Comparison of ENCODE assay signal across 19 cellular contexts in genomic region chrX:57587607-57588006, GRCh38. TPM values are rescaled to one million over a fixed set of nuclear protein-coding genes. Genes with fewer than 3 reads are reported as not detected.
A peak's percentile ranks its signal among the peaks of the same experiment; 100 is the strongest.
DNase-seq lines count a peak whose midpoint lies in the region; ATAC-seq and TF ChIP-seq lines count a peak whose summit lies in the region.
"Had no signal": no experiment of that assay in that cellular context is flagged by ENCODE, and none has a peak within 500 bp of the region (broad histone marks: within the 10 kb centered on the region; RNA-seq: fewer than 3 reads in every experiment).

No MANE protein-coding gene starts in this region.

- no peaks in the 10 kb centered on the region for H3K9me3 ChIP-seq in sigmoid colon
- H3K9me3 ChIP-seq: pancreas, transverse colon had no signal

- peaks cover 0 to 9% (median 4%) of the 10 kb centered on the region in 4 donors for H3K4me1 ChIP-seq in sigmoid colon
- H3K4me1 ChIP-seq: pancreas had no signal

- DNase-seq in Kasumi-1 (lab: John Stamatoyannopoulos, UW), result peak; percentile 6 to 19
- DNase-seq in stimulated activated naive B cell treated with anti-CD40 and anti-IgM and Interleukin-4, amounts not matched to agents 10 μg/mL and 1 μg/mL and 100 μg/mL, for 72 hours, result no peak
- DNase-seq in sigmoid colon, result no peak
- DNase-seq: activated T-cell treated with anti-CD3 and anti-CD28 coated beads, Interleukin-2, amount 50 U/mL, for 4 hours; glutamatergic neuron; H7; left cardiac atrium; NCI-H774; pancreas; stimulated activated naive CD4-positive, alpha-beta T cell treated with Interleukin-2 at 50 U/mL for 16 hours; transverse colon had no signal

- H3K4me3 Mint-ChIP-seq in stimulated activated naive B cell treated with anti-CD40 and anti-IgM and Interleukin-4, amounts not matched to agents 10 μg/mL and 1 μg/mL and 100 μg/mL, for 72 hours, result no peak overlapping the region
- H3K4me3 Mint-ChIP-seq: activated naive CD4-positive, alpha-beta T cell treated with anti-CD3 and anti-CD28 coated beads, Interleukin-2, amount 50 U/mL, for 24 hours; activated T-cell treated with anti-CD3 and anti-CD28 coated beads, Interleukin-2, amount 50 U/mL, for 4 hours; naive thymus-derived CD8-positive, alpha-beta T cell had no signal

- H3K9me3 Mint-ChIP-seq in stimulated activated naive B cell treated with anti-CD40 and anti-IgM and Interleukin-4, amounts not matched to agents 10 μg/mL and 1 μg/mL and 100 μg/mL, for 72 hours, result no peaks in the 10 kb centered on the region
- H3K9me3 Mint-ChIP-seq: activated naive CD4-positive, alpha-beta T cell treated with anti-CD3 and anti-CD28 coated beads, Interleukin-2, amount 50 U/mL, for 24 hours; activated T-cell treated with anti-CD3 and anti-CD28 coated beads, Interleukin-2, amount 50 U/mL, for 4 hours had no signal

- no peak for TF ChIP-seq EP300 in sigmoid colon (IDR thresholded peaks at IDR 0.05)

- H3K27me3 Mint-ChIP-seq in stimulated activated naive B cell treated with anti-CD40 and anti-IgM and Interleukin-4, amounts not matched to agents 10 μg/mL and 1 μg/mL and 100 μg/mL, for 72 hours, result no peaks in the 10 kb centered on the region
- H3K27me3 Mint-ChIP-seq: activated naive CD4-positive, alpha-beta T cell treated with anti-CD3 and anti-CD28 coated beads, Interleukin-2, amount 50 U/mL, for 24 hours; naive thymus-derived CD8-positive, alpha-beta T cell had no signal

- no peak for TF ChIP-seq POLR2A in sigmoid colon (IDR thresholded peaks at IDR 0.05)

- no peak overlapping the region for H3K4me3 ChIP-seq in sigmoid colon
- H3K4me3 ChIP-seq: pancreas, transverse colon had no signal

- 75 to 83% methylated on average over 2 of the region's 2 CpGs for WGBS in sigmoid colon, 2 donors

- intact Hi-C loops in sigmoid colon (cut with DNase I), result loop anchor here (5.0 kb wide), 1 partner anchor 235 kb away; no protein-coding TSS in a partner anchor

- peak; percentile 32 for ATAC-seq in GM18511 (IDR thresholded peaks at IDR 0.05; ENCODE audit: unreplicated experiment)
- peak; percentile 33 for ATAC-seq in GM21786 (IDR thresholded peaks at IDR 0.05; ENCODE audit: unreplicated experiment)
- peak; percentile 20 to 21 for ATAC-seq in stimulated activated naive B cell treated with anti-CD40 and anti-IgM and Interleukin-4, amounts not matched to agents 10 μg/mL and 1 μg/mL and 100 μg/mL, for 72 hours (replicated peaks)
- no peak for ATAC-seq in GM21825 (IDR thresholded peaks at IDR 0.05; ENCODE audit: unreplicated experiment)
- no peak for ATAC-seq in HG03457 (IDR thresholded peaks at IDR 0.05; ENCODE audit: unreplicated experiment)
- ATAC-seq: activated T-cell treated with anti-CD3 and anti-CD28 coated beads, Interleukin-2, amount 50 U/mL, for 4 hours; left cardiac atrium; Panc1; pancreas; sciatic nerve had no signal

- no peaks in the 10 kb centered on the region for H3K36me3 Mint-ChIP-seq in stimulated activated naive B cell treated with anti-CD40 and anti-IgM and Interleukin-4, amounts not matched to agents 10 μg/mL and 1 μg/mL and 100 μg/mL, for 72 hours
- H3K36me3 Mint-ChIP-seq: activated naive CD4-positive, alpha-beta T cell treated with anti-CD3 and anti-CD28 coated beads, Interleukin-2, amount 50 U/mL, for 24 hours; naive thymus-derived CD8-positive, alpha-beta T cell had no signal

- H3K27ac Mint-ChIP-seq in stimulated activated naive B cell treated with anti-CD40 and anti-IgM and Interleukin-4, amounts not matched to agents 10 μg/mL and 1 μg/mL and 100 μg/mL, for 72 hours, result no peak overlapping the region
- H3K27ac Mint-ChIP-seq: activated naive CD4-positive, alpha-beta T cell treated with anti-CD3 and anti-CD28 coated beads, Interleukin-2, amount 50 U/mL, for 24 hours had no signal

- no peaks in the 10 kb centered on the region for H3K27me3 ChIP-seq in sigmoid colon
- H3K27me3 ChIP-seq: transverse colon had no signal

- no peak for TF ChIP-seq CTCF in sigmoid colon (IDR thresholded peaks at IDR 0.05)

- H3K27ac ChIP-seq in sigmoid colon, result no peak overlapping the region
- H3K27ac ChIP-seq: pancreas, transverse colon had no signal

- H3K36me3 ChIP-seq in sigmoid colon, result no peaks in the 10 kb centered on the region
- H3K36me3 ChIP-seq: pancreas, transverse colon had no signal

- peaks cover 4 to 7% of the 10 kb centered on the region in 2 donors for H3K4me1 Mint-ChIP-seq in stimulated activated naive B cell treated with anti-CD40 and anti-IgM and Interleukin-4, amounts not matched to agents 10 μg/mL and 1 μg/mL and 100 μg/mL, for 72 hours

RNA-seq across cellular contexts. Expression of gene ZXDB, which starts 4.2 kb away (rescaled TPM):
- total RNA-seq in sigmoid colon, result 10 to 100 TPM in 3 of 4 donors, 1 to 10 TPM in 1; 9.7 to 12.2 (median 11.1) TPM
- 1 to 10 TPM; 1.6 to 2.9 (median 2.4) TPM for polyA plus RNA-seq in sigmoid colon

Comparison
In these comparisons a context has a peak if more than half of its experiments do, and no peak if none do; other contexts are left out.
1. ATAC-seq: peak in GM18511 (single experiment), GM21786 (single experiment) and stimulated activated naive B cell treated with anti-CD40 and anti-IgM and Interleukin-4, amounts not matched to agents 10 μg/mL and 1 μg/mL and 100 μg/mL, for 72 hours (2 of 2); none in GM21825 (single experiment) and HG03457 (single experiment).
2. DNase-seq: peak in Kasumi-1 (2 of 2); none in stimulated activated naive B cell treated with anti-CD40 and anti-IgM and Interleukin-4, amounts not matched to agents 10 μg/mL and 1 μg/mL and 100 μg/mL, for 72 hours (single experiment) and sigmoid colon (single experiment).